In the genomic region with DNA sequence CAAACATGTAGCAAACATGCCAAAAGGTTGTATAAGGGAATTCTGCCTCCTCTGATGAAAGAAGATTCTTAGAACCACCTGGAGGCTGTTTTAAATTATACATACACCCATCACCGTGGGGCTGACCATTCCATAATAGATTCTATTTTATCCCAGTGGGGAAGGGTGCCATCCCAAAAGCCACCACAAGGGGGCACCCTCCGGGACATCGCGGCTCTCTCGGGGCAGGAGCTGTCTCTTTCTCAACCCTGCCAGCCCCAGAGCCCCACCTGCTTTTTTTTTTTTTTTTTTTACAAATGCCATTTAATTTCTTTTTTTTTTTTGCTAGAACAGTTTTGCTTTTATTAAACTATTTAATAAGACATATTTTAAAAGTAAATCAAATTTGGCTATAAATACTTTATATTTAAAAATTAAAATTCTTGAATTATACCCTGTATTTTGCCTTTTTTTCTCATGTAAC, we compare ENCODE assay signal across 8 cellular contexts. TPM values are rescaled to one million over a fixed set of nuclear protein-coding genes. Genes with fewer than 3 reads are reported as not detected.
DNase-seq lines count a peak whose midpoint lies in the region; ATAC-seq and TF ChIP-seq lines count a peak whose summit lies in the region.

No MANE protein-coding gene starts in this region.

- H3K27ac Mint-ChIP-seq in activated naive CD8-positive, alpha-beta T cell treated with anti-CD3 and anti-CD28 coated beads, Interleukin-2, amount 10 ng/mL, durations not matched to agents 7 days and 5 days, result no peak overlapping the region

- H3K36me3 ChIP-seq in SU-DHL-6 (ENCODE audit: low read length) (no peaks in the 10 kb centered on the region), heart right ventricle (no peaks in the 10 kb centered on the region), gastrocnemius medialis (no peaks in the 10 kb centered on the region)

- no peaks in the 10 kb centered on the region for H4K20me1 ChIP-seq in SU-DHL-6 (ENCODE audit: low read depth, low read length)

- H3K4me3 Mint-ChIP-seq in activated naive CD8-positive, alpha-beta T cell treated with anti-CD3 and anti-CD28 coated beads, Interleukin-2, amount 10 ng/mL, durations not matched to agents 7 days and 5 days, result no peak overlapping the region

- peak; percentile 65 for ATAC-seq in GM18909 (IDR thresholded peaks at IDR 0.05; ENCODE audit: poor library complexity, unreplicated experiment)
- peak; percentile 78 for ATAC-seq in activated naive CD8-positive, alpha-beta T cell treated with anti-CD3 and anti-CD28 coated beads, Interleukin-2, amount 10 ng/mL, durations not matched to agents 7 days and 5 days (ENCODE audit: low read depth)
- ATAC-seq in heart right ventricle, result peak; percentile 81 to 91 (median 88)
- ATAC-seq in gastrocnemius medialis, result peak; percentile 90 to 98
- no peak for ATAC-seq in HG03025 (IDR thresholded peaks at IDR 0.05; ENCODE audit: low FRiP score, unreplicated experiment)

- H3K27ac ChIP-seq in SU-DHL-6 (ENCODE audit: low read depth, low read length), result no peak overlapping the region
- H3K27ac ChIP-seq in heart right ventricle, result no peak overlapping the region
- no peak overlapping the region for H3K27ac ChIP-seq in gastrocnemius medialis

- H3K9me3 ChIP-seq in SU-DHL-6 (ENCODE audit: insufficient read depth, low read length) (no peaks in the 10 kb centered on the region), heart right ventricle (no peaks in the 10 kb centered on the region), gastrocnemius medialis (no peaks in the 10 kb centered on the region)

- peaks cover 31% of the 10 kb centered on the region for H3K27me3 Mint-ChIP-seq in activated naive CD8-positive, alpha-beta T cell treated with anti-CD3 and anti-CD28 coated beads, Interleukin-2, amount 10 ng/mL, durations not matched to agents 7 days and 5 days

- H3K9ac ChIP-seq in SU-DHL-6 (ENCODE audit: low read length), result no peak overlapping the region

- H3K27me3 ChIP-seq in SU-DHL-6 (ENCODE audit: low read length) (no peaks in the 10 kb centered on the region), heart right ventricle (peaks cover 0 to 15% (median 0%) of the 10 kb centered on the region in 7 donors), gastrocnemius medialis (no peaks in the 10 kb centered on the region)

- H3K36me3 Mint-ChIP-seq in activated naive CD8-positive, alpha-beta T cell treated with anti-CD3 and anti-CD28 coated beads, Interleukin-2, amount 10 ng/mL, durations not matched to agents 7 days and 5 days, result no peaks in the 10 kb centered on the region

- H2AFZ ChIP-seq in SU-DHL-6 (ENCODE audit: low read depth, low read length, severe bottlenecking), result no peak overlapping the region

- POLR2A ChIA-PET in activated naive CD8-positive, alpha-beta T cell treated with anti-CD3 and anti-CD28 coated beads, Interleukin-2, amount 10 ng/mL, durations not matched to agents 7 days and 5 days (lab: Charles Lee), result no interaction called here

- intact Hi-C loops in heart right ventricle (cut with DNase I) (loop anchor here in 6 of 10 donors (1.0 to 5.0 kb wide), 4 partner anchors 286 to 292 kb away; no protein-coding TSS in a partner anchor), gastrocnemius medialis (cut with DNase I; ENCODE audit: low total_unique reads) (loop anchor here (1.0 kb wide), 1 partner anchor 292 kb away; no protein-coding TSS in a partner anchor)

- no peaks in the 10 kb centered on the region for H3K4me1 Mint-ChIP-seq in activated naive CD8-positive, alpha-beta T cell treated with anti-CD3 and anti-CD28 coated beads, Interleukin-2, amount 10 ng/mL, durations not matched to agents 7 days and 5 days

- TF ChIP-seq CTCF in SU-DHL-6 (IDR thresholded peaks at IDR 0.05; ENCODE audit: insufficient read depth, low read length, poor library complexity, severe bottlenecking) (peak; percentile 78), heart right ventricle (IDR thresholded peaks at IDR 0.05) (peak; percentile 86 to 95 (median 92)), gastrocnemius medialis (IDR thresholded peaks at IDR 0.05 in 4 of 5, conservative IDR thresholded peaks at IDR 0.05 in 1 of 5) (peak; percentile 66 to 94 (median 87))

- 0 to 1% methylated on average over 5 of the region's 5 CpGs for WGBS in heart right ventricle, 2 donors

- no peaks in the 10 kb centered on the region for H3K9me3 Mint-ChIP-seq in activated naive CD8-positive, alpha-beta T cell treated with anti-CD3 and anti-CD28 coated beads, Interleukin-2, amount 10 ng/mL, durations not matched to agents 7 days and 5 days

- H3K4me3 ChIP-seq in SU-DHL-6 (ENCODE audit: insufficient read depth, low read length, poor library complexity, severe bottlenecking), result no peak overlapping the region
- H3K4me3 ChIP-seq in heart right ventricle, result no peak overlapping the region
- H3K4me3 ChIP-seq in gastrocnemius medialis, result no peak overlapping the region

- in situ Hi-C loops in gastrocnemius medialis (cut with MboI; ENCODE audit: low sequenced_read_pairs in 4 of 4), result loop anchor here in 1 of 4 donors (10.0 kb wide), 1 partner anchor 288 kb away; no protein-coding TSS in a partner anchor

- H3K4me1 ChIP-seq in heart right ventricle (no peaks in the 10 kb centered on the region), gastrocnemius medialis (no peaks in the 10 kb centered on the region)

- no peaks in the 10 kb centered on the region for H3F3A ChIP-seq in SU-DHL-6 (ENCODE audit: insufficient read depth)

- peak; percentile 82 for DNase-seq in AG08396 (ENCODE audit: low spot score)
- DNase-seq in LHCN-M2 (ENCODE audit: low read depth), result peak; percentile 53
- peak; percentile 79 for DNase-seq in activated naive CD8-positive, alpha-beta T cell treated with anti-CD3 and anti-CD28 coated beads, Interleukin-2, amount 10 ng/mL, durations not matched to agents 7 days and 5 days
- DNase-seq in heart right ventricle, result peak; percentile 65 to 79
- DNase-seq in gastrocnemius medialis, result peak; percentile 43 to 73

- no peak for TF ChIP-seq POLR2A in gastrocnemius medialis (IDR thresholded peaks at IDR 0.05)

- no peak overlapping the region for H3K4me2 ChIP-seq in SU-DHL-6 (ENCODE audit: low read depth, low read length, poor library complexity, severe bottlenecking)

- no peaks in the 10 kb centered on the region for H3K79me2 ChIP-seq in SU-DHL-6 (ENCODE audit: insufficient read depth, low read length)

- no peaks in the 10 kb centered on the region for H3K9me2 ChIP-seq in SU-DHL-6 (replicated peaks; ENCODE audit: insufficient read depth, low read length)

RNA-seq across cellular contexts. Expression of a gene that starts 8.6 kb away (rescaled TPM):
- total RNA-seq in LHCN-M2 (2014; rRNA removed) (16.1 and 19.3 TPM in 2 replicates), heart right ventricle (10 to 100 TPM in 4 of 10 donors, 1 to 10 TPM in 6; 3.3 to 17.2 (median 8.8) TPM), gastrocnemius medialis (1 to 10 TPM; 2.0 to 8.6 (median 3.5) TPM)
- 13.4 TPM for polyA plus RNA-seq in LHCN-M2 (2012)
- under 1 TPM; 0.43 to 0.69 TPM for total RNA-seq in activated naive CD8-positive, alpha-beta T cell treated with anti-CD3 and anti-CD28 coated beads, Interleukin-2, amount 10 ng/mL, durations not matched to agents 7 days and 5 days
- 1 to 10 TPM; 1.9 to 9.6 TPM for polyA plus RNA-seq in heart right ventricle
